In genomic region chr11:6006846-6007245, GRCh38 we compare ENCODE assay signal across 24 cellular contexts.
"Had no signal": no experiment of that assay in that cellular context is flagged by ENCODE, and none has a peak within 500 bp of the region (broad histone marks: within the 10 kb centered on the region; RNA-seq: fewer than 3 reads in every experiment).

TSS of gene OR56A4 (minus strand) at chr11:6006946. CDS start at chr11:6002992, 3,954 bp downstream.

- H3K9me3 Mint-ChIP-seq: stimulated activated effector memory CD8-positive, alpha-beta T cell treated with anti-CD3 and anti-CD28 coated beads, Interleukin-12 subunit alpha, Interleukin-12 subunit beta, amount 100 ng/mL, for 72 hours; stimulated activated memory B cell treated with anti-CD40 and anti-IgM and Interleukin-4, amounts not matched to agents 10 μg/mL and 1 μg/mL and 100 μg/mL, for 72 hours; stimulated activated naive B cell treated with anti-CD40 and anti-IgM and Interleukin-4, amounts not matched to agents 10 μg/mL and 1 μg/mL and 100 μg/mL, for 72 hours; stimulated activated naive CD8-positive, alpha-beta T cell treated with anti-CD3 and anti-CD28 coated beads, Interleukin-15, amount 100 ng/mL, for 72 hours; stimulated activated naive CD8-positive, alpha-beta T cell treated with anti-CD3 and anti-CD28 coated beads, Interleukin-15, Interleukin-2, amounts not matched to agents 100 ng/mL and 50 ng/mL, for 24 hours; type B pancreatic cell had no signal

- H3K4me3 Mint-ChIP-seq: stimulated activated effector memory CD8-positive, alpha-beta T cell treated with anti-CD3 and anti-CD28 coated beads, Interleukin-12 subunit alpha, Interleukin-12 subunit beta, amount 100 ng/mL, for 72 hours; stimulated activated memory B cell treated with anti-CD40 and anti-IgM and Interleukin-4, amounts not matched to agents 10 μg/mL and 1 μg/mL and 100 μg/mL, for 72 hours; stimulated activated naive B cell treated with anti-CD40 and anti-IgM and Interleukin-4, amounts not matched to agents 10 μg/mL and 1 μg/mL and 100 μg/mL, for 72 hours; stimulated activated naive CD8-positive, alpha-beta T cell treated with anti-CD3 and anti-CD28 coated beads, Interleukin-15, amount 100 ng/mL, for 72 hours; stimulated activated naive CD8-positive, alpha-beta T cell treated with anti-CD3 and anti-CD28 coated beads, Interleukin-15, Interleukin-2, amounts not matched to agents 100 ng/mL and 50 ng/mL, for 24 hours; type B pancreatic cell had no signal

- DNase-seq: stimulated activated CD4-positive, alpha-beta T cell treated with anti-CD3 and anti-CD28 coated beads, Interleukin-2, amount 100 ng/mL, for 48 hours; stimulated activated CD4-positive, alpha-beta T cell treated with anti-CD3 and anti-CD28 coated beads, Interleukin-4, amount 100 ng/mL, for 1 hour; stimulated activated CD4-positive, alpha-beta T cell treated with anti-CD3 and anti-CD28 coated beads, Interleukin-4, amount 100 ng/mL, for 24 hours; stimulated activated CD4-positive, alpha-beta T cell treated with anti-CD3 and anti-CD28 coated beads, Interleukin-4, amount 100 ng/mL, for 4 hours; stimulated activated CD8-positive, alpha-beta memory T cell treated with anti-CD3 and anti-CD28 coated beads, Interleukin-4, amount 100 ng/mL, for 48 hours; stimulated activated naive B cell treated with anti-CD40 and anti-IgM and Interleukin-4, amounts not matched to agents 10 μg/mL and 1 μg/mL and 100 μg/mL, for 72 hours; stimulated activated naive CD4-positive, alpha-beta T cell; stimulated activated naive CD4-positive, alpha-beta T cell treated with Interleukin-2 at 50 U/mL for 16 hours; stimulated activated naive CD8-positive, alpha-beta T cell treated with anti-CD3 and anti-CD28 coated beads, Interleukin-15, amount 100 ng/mL, for 72 hours; stimulated activated naive CD8-positive, alpha-beta T cell treated with anti-CD3 and anti-CD28 coated beads, Interleukin-15, Interleukin-2, amounts not matched to agents 100 U/mL and 50 U/mL, for 24 hours; stomach; substantia nigra; testis; thyroid gland; tibial artery; transverse colon; trophoblast cell; upper lobe of left lung; upper lobe of right lung; uterus had no signal

- H3K4me1 Mint-ChIP-seq: stimulated activated effector memory CD8-positive, alpha-beta T cell treated with anti-CD3 and anti-CD28 coated beads, Interleukin-12 subunit alpha, Interleukin-12 subunit beta, amount 100 ng/mL, for 72 hours; stimulated activated memory B cell treated with anti-CD40 and anti-IgM and Interleukin-4, amounts not matched to agents 10 μg/mL and 1 μg/mL and 100 μg/mL, for 72 hours; stimulated activated naive B cell treated with anti-CD40 and anti-IgM and Interleukin-4, amounts not matched to agents 10 μg/mL and 1 μg/mL and 100 μg/mL, for 72 hours; stimulated activated naive CD8-positive, alpha-beta T cell treated with anti-CD3 and anti-CD28 coated beads, Interleukin-15, amount 100 ng/mL, for 72 hours had no signal

- H3K36me3 Mint-ChIP-seq: stimulated activated effector memory CD8-positive, alpha-beta T cell treated with anti-CD3 and anti-CD28 coated beads, Interleukin-12 subunit alpha, Interleukin-12 subunit beta, amount 100 ng/mL, for 72 hours; stimulated activated memory B cell treated with anti-CD40 and anti-IgM and Interleukin-4, amounts not matched to agents 10 μg/mL and 1 μg/mL and 100 μg/mL, for 72 hours; stimulated activated naive B cell treated with anti-CD40 and anti-IgM and Interleukin-4, amounts not matched to agents 10 μg/mL and 1 μg/mL and 100 μg/mL, for 72 hours; type B pancreatic cell had no signal

- H3K27ac Mint-ChIP-seq: stimulated activated effector memory CD8-positive, alpha-beta T cell treated with anti-CD3 and anti-CD28 coated beads, Interleukin-12 subunit alpha, Interleukin-12 subunit beta, amount 100 ng/mL, for 72 hours; stimulated activated memory B cell treated with anti-CD40 and anti-IgM and Interleukin-4, amounts not matched to agents 10 μg/mL and 1 μg/mL and 100 μg/mL, for 72 hours; stimulated activated naive B cell treated with anti-CD40 and anti-IgM and Interleukin-4, amounts not matched to agents 10 μg/mL and 1 μg/mL and 100 μg/mL, for 72 hours; stimulated activated naive CD8-positive, alpha-beta T cell treated with anti-CD3 and anti-CD28 coated beads, Interleukin-15, amount 100 ng/mL, for 72 hours; stimulated activated naive CD8-positive, alpha-beta T cell treated with anti-CD3 and anti-CD28 coated beads, Interleukin-15, Interleukin-2, amounts not matched to agents 100 ng/mL and 50 ng/mL, for 24 hours; type B pancreatic cell had no signal
